In genomic region chr6:34526992-34527728, GRCh38 we compare ENCODE assay signal across 8 cellular contexts. TPM values are rescaled to one million over a fixed set of nuclear protein-coding genes. Genes with fewer than 3 reads are reported as not detected.
DNase-seq lines count a peak whose midpoint lies in the region; ATAC-seq and TF ChIP-seq lines count a peak whose summit lies in the region.

No MANE protein-coding gene starts in this region.

- peak overlapping the region; percentile 36 to 49 (median 42) for H3K4me3 ChIP-seq in esophagus muscularis mucosa
- no peak overlapping the region for H3K4me3 ChIP-seq in muscle layer of colon (ENCODE audit: low read depth in 1 of 2, low read length in 2 of 2)

- DNase-seq in DMS 273 (lab: John Stamatoyannopoulos, UW; ENCODE audit: unreplicated experiment) (peak; percentile 96), KG1 (lab: John Stamatoyannopoulos, UW) (peak; percentile 84), OCI-M2 (lab: John Stamatoyannopoulos, UW; ENCODE audit: unreplicated experiment) (peak; percentile 47), activated T-cell treated with anti-CD3 and anti-CD28 coated beads for 48 hours (ENCODE audit: low read depth) (peak; percentile 95), esophagus muscularis mucosa (ENCODE audit: extremely low spot score) (peak; percentile 98)
- peak; percentile 92 to 93 for DNase-seq in stimulated activated CD8-positive, alpha-beta memory T cell treated with anti-CD3 and anti-CD28 coated beads, Interleukin-4, amount 100 ng/mL, for 4 hours (ENCODE audit: low read depth in 2 of 2, low spot score in 1 of 2)

- TF ChIP-seq CTCF in esophagus muscularis mucosa (IDR thresholded peaks at IDR 0.05) = peak; percentile 78 to 89 (median 80)

- H3K9ac ChIP-seq in muscle layer of colon (ENCODE audit: low read length) = peak overlapping the region; percentile 50

- ATAC-seq in GM21737 (IDR thresholded peaks at IDR 0.05; ENCODE audit: unreplicated experiment) = peak; percentile 82

- H3K27ac ChIP-seq in esophagus muscularis mucosa (replicated peaks in 1 of 4) = peak overlapping the region; percentile 63 to 72 (median 69)
- peak overlapping the region; percentile 32 for H3K27ac ChIP-seq in muscle layer of colon (ENCODE audit: low read depth, low read length)

- H3K27me3 ChIP-seq in esophagus muscularis mucosa (no peaks in the 10 kb centered on the region), muscle layer of colon (ENCODE audit: control insufficient read depth in 1 of 2, insufficient read depth in 2 of 2, low read length in 2 of 2) (no peaks in the 10 kb centered on the region)

- H3K36me3 ChIP-seq in esophagus muscularis mucosa = no peaks in the 10 kb centered on the region
- H3K36me3 ChIP-seq in muscle layer of colon (ENCODE audit: insufficient read depth, low read length) = no peaks in the 10 kb centered on the region

- TF ChIP-seq POLR2A in esophagus muscularis mucosa (IDR thresholded peaks at IDR 0.05; ENCODE audit: low read depth) = no peak

- TF ChIP-seq EP300 in esophagus muscularis mucosa (IDR thresholded peaks at IDR 0.05) = no peak

- H3K4me1 ChIP-seq in esophagus muscularis mucosa (peaks cover 5 to 18% (median 14%) of the 10 kb centered on the region in 4 donors), muscle layer of colon (ENCODE audit: insufficient read depth, low read length) (peaks cover 7% of the 10 kb centered on the region)

- 7% methylated on average over 37 of the region's 53 CpGs for WGBS in esophagus muscularis mucosa

- intact Hi-C loops in esophagus muscularis mucosa (cut with DNase I) = no loop called here

- H3K9me3 ChIP-seq in esophagus muscularis mucosa (no peaks in the 10 kb centered on the region), muscle layer of colon (ENCODE audit: low read length) (no peaks in the 10 kb centered on the region)

RNA-seq across cellular contexts. Expression of gene SPDEF, which starts 29.0 kb away (rescaled TPM):
- not detected for total RNA-seq in esophagus muscularis mucosa

Comparison
In these comparisons a context has a peak if more than half of its experiments do, and no peak if none do; other contexts are left out.
1. DNase-seq: peak in every context shown above with its lines; median percentile 98 in esophagus muscularis mucosa; 96 in DMS 273; 95 in activated T-cell treated with anti-CD3 and anti-CD28 coated beads for 48 hours; 92 in stimulated activated CD8-positive, alpha-beta memory T cell treated with anti-CD3 and anti-CD28 coated beads, Interleukin-4, amount 100 ng/mL, for 4 hours; 84 in KG1; 47 in OCI-M2.
2. H3K4me3 ChIP-seq: peak in esophagus muscularis mucosa (4 of 4); none in muscle layer of colon (0 of 2).